In the genomic region with DNA sequence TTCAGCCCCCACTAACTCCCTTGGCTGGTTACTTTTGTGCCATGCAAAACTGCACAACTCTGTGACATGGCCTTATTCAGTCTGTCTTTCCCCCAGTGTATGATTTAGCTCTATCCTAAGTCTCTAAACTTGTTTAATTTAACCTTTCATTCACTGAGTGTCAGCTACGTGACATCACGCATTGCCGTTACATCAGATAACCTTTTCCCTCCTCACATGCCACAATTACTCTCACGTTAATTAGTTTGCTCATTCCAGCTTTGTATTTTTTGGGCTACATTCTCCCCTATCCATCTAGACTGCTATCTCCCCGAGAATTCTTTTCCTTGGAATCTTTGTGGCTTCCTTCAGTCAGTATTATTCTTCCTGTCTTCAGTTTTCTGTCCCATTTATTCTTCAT, we compare ENCODE assay signal across 1 cellular context.
TF ChIP-seq lines count a peak whose summit lies in the region.

No MANE protein-coding gene starts in this region.

TF ChIP-seq in GM23338, 12 proteins besides CTCF, POLR2A, EP300 and RAD21:
- TF ChIP-seq, protein P1, sequence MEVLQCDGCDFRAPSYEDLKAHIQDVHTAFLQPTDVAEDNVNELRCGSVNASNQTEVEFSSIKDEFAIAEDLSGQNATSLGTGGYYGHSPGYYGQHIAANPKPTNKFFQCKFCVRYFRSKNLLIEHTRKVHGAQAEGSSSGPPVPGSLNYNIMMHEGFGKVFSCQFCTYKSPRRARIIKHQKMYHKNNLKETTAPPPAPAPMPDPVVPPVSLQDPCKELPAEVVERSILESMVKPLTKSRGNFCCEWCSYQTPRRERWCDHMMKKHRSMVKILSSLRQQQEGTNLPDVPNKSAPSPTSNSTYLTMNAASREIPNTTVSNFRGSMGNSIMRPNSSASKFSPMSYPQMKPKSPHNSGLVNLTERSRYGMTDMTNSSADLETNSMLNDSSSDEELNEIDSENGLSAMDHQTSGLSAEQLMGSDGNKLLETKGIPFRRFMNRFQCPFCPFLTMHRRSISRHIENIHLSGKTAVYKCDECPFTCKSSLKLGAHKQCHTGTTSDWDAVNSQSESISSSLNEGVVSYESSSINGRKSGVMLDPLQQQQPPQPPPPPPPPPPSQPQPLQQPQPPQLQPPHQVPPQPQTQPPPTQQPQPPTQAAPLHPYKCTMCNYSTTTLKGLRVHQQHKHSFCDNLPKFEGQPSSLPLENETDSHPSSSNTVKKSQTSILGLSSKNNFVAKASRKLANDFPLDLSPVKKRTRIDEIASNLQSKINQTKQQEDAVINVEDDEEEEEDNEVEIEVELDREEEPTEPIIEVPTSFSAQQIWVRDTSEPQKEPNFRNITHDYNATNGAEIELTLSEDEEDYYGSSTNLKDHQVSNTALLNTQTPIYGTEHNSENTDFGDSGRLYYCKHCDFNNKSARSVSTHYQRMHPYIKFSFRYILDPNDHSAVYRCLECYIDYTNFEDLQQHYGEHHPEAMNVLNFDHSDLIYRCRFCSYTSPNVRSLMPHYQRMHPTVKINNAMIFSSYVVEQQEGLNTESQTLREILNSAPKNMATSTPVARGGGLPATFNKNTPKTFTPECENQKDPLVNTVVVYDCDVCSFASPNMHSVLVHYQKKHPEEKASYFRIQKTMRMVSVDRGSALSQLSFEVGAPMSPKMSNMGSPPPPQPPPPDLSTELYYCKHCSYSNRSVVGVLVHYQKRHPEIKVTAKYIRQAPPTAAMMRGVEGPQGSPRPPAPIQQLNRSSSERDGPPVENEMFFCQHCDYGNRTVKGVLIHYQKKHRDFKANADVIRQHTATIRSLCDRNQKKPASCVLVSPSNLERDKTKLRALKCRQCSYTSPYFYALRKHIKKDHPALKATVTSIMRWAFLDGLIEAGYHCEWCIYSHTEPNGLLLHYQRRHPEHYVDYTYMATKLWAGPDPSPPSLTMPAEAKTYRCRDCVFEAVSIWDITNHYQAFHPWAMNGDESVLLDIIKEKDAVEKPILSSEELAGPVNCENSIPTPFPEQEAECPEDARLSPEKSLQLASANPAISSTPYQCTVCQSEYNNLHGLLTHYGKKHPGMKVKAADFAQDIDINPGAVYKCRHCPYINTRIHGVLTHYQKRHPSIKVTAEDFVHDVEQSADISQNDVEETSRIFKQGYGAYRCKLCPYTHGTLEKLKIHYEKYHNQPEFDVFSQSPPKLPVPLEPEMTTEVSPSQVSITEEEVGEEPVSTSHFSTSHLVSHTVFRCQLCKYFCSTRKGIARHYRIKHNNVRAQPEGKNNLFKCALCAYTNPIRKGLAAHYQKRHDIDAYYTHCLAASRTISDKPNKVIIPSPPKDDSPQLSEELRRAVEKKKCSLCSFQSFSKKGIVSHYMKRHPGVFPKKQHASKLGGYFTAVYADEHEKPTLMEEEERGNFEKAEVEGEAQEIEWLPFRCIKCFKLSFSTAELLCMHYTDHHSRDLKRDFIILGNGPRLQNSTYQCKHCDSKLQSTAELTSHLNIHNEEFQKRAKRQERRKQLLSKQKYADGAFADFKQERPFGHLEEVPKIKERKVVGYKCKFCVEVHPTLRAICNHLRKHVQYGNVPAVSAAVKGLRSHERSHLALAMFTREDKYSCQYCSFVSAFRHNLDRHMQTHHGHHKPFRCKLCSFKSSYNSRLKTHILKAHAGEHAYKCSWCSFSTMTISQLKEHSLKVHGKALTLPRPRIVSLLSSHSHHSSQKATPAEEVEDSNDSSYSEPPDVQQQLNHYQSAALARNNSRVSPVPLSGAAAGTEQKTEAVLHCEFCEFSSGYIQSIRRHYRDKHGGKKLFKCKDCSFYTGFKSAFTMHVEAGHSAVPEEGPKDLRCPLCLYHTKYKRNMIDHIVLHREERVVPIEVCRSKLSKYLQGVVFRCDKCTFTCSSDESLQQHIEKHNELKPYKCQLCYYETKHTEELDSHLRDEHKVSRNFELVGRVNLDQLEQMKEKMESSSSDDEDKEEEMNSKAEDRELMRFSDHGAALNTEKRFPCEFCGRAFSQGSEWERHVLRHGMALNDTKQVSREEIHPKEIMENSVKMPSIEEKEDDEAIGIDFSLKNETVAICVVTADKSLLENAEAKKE (CRISPR knock-in tag; IDR thresholded peaks at IDR 0.05) = no peak
- TF ChIP-seq ETS1 (IDR thresholded peaks at IDR 0.05) = no peak
- TF ChIP-seq STAT1 (IDR thresholded peaks at IDR 0.05; ENCODE audit: unreplicated experiment) = no peak
- TF ChIP-seq EZH2phosphoT487 (IDR thresholded peaks at IDR 0.05; ENCODE audit: unreplicated experiment) = no peak
- TF ChIP-seq ZNF331 (CRISPR knock-in tag; IDR thresholded peaks at IDR 0.05; ENCODE audit: low read depth) = no peak
- no peak for TF ChIP-seq NANOG (IDR thresholded peaks at IDR 0.05; ENCODE audit: borderline replicate concordance)
- no peak for TF ChIP-seq ZNF114 (CRISPR knock-in tag; IDR thresholded peaks at IDR 0.05)
- no peak for TF ChIP-seq POLR2AphosphoS5 (IDR thresholded peaks at IDR 0.05; ENCODE audit: low read depth)
- no peak for TF ChIP-seq EZH2 (IDR thresholded peaks at IDR 0.05; ENCODE audit: low read depth, unreplicated experiment)
- no peak for TF ChIP-seq REST (IDR thresholded peaks at IDR 0.05; ENCODE audit: unreplicated experiment)
- no peak for TF ChIP-seq JUNB (IDR thresholded peaks at IDR 0.05; ENCODE audit: unreplicated experiment)
- no peak for TF ChIP-seq CREB1 (CRISPR knock-in tag; IDR thresholded peaks at IDR 0.05; ENCODE audit: low read depth)
